ENCODE assay signal across 7 cellular contexts in genomic region chr3:46808766-46809165, GRCh38. TPM values are rescaled to one million over a fixed set of nuclear protein-coding genes. Genes with fewer than 3 reads are reported as not detected.
"Had no signal": no experiment of that assay in that cellular context is flagged by ENCODE, and none has a peak within 500 bp of the region (broad histone marks: within the 10 kb centered on the region; RNA-seq: fewer than 3 reads in every experiment).

No MANE protein-coding gene starts in this region.

RNA-seq across cellular contexts. Expression of gene MYL3, which starts 54.5 kb away (rescaled TPM):
- total RNA-seq: activated CD8-positive, alpha-beta T cell treated with anti-CD3 and anti-CD28 coated beads, Interleukin-2, amount 10 ng/mL, durations not matched to agents 7 days and 5 days; activated naive CD8-positive, alpha-beta T cell treated with anti-CD3 and anti-CD28 coated beads, Interleukin-2, amount 10 ng/mL, durations not matched to agents 7 days and 5 days; activated T-helper 1 cell treated with anti-CD3 and anti-CD28 coated beads, Interleukin-12 subunit alpha, Interleukin-12 subunit beta, Interleukin-2, Interleukin-4 antibody, amounts not matched to agents 30 ng/mL and 10 ng/mL and 1 ng/mL, durations not matched to agents 14 hours and 24 hours and 36 hours; bronchial epithelial cell; PC-3; SJSA1; T-helper 1 cell treated with Interleukin-12 subunit alpha and Interleukin-12 subunit beta and Interleukin-4 antibody, amounts not matched to agents 30 ng/mL and 1 ng/mL, for 36 hours had no signal
